26 cellular contexts compared by ENCODE assay signal in genomic region chr2:238408615-238409340, GRCh38.
"Had no signal": no experiment of that assay in that cellular context is flagged by ENCODE, and none has a peak within 500 bp of the region (broad histone marks: within the 10 kb centered on the region; RNA-seq: fewer than 3 reads in every experiment).

No MANE protein-coding gene starts in this region.

- H3K27ac ChIP-seq: breast epithelium, gastroesophageal sphincter, lower lobe of right lung, neural progenitor cell, sigmoid colon, upper lobe of left lung, vagina had no signal

- H3K9me3 Mint-ChIP-seq: activated CD4-positive, alpha-beta memory T cell treated with anti-CD3 and anti-CD28 coated beads, Interleukin-2, amount 10 ng/mL, durations not matched to agents 7 days and 5 days; activated CD4-positive, alpha-beta T cell treated with anti-CD3 and anti-CD28 coated beads, Interleukin-2, amount 10 ng/mL, durations not matched to agents 7 days and 5 days; activated naive CD4-positive, alpha-beta T cell treated with anti-CD3 and anti-CD28 coated beads, Interleukin-2, amount 10 ng/mL, durations not matched to agents 7 days and 5 days; activated T-cell treated with anti-CD3 and anti-CD28 coated beads, Interleukin-2, amount 50 U/mL, for 24 hours; central memory CD8-positive, alpha-beta T cell; natural killer cell; neural progenitor cell; stimulated activated effector memory CD8-positive, alpha-beta T cell treated with anti-CD3 and anti-CD28 coated beads, Interleukin-12 subunit alpha, Interleukin-12 subunit beta, amount 100 ng/mL, for 72 hours; stimulated activated naive CD8-positive, alpha-beta T cell treated with anti-CD3 and anti-CD28 coated beads, Interleukin-15, Interleukin-2, amounts not matched to agents 100 ng/mL and 50 ng/mL, for 24 hours had no signal

- H3K4me1 ChIP-seq: breast epithelium, gastroesophageal sphincter, lower lobe of right lung, sigmoid colon, vagina had no signal

- H3K36me3 Mint-ChIP-seq: activated naive CD4-positive, alpha-beta T cell treated with anti-CD3 and anti-CD28 coated beads, Interleukin-2, amount 10 ng/mL, durations not matched to agents 7 days and 5 days; natural killer cell; stimulated activated effector memory CD8-positive, alpha-beta T cell treated with anti-CD3 and anti-CD28 coated beads, Interleukin-12 subunit alpha, Interleukin-12 subunit beta, amount 100 ng/mL, for 72 hours had no signal

- H3K4me3 ChIP-seq: breast epithelium, gastroesophageal sphincter, lower lobe of right lung, neural progenitor cell, sigmoid colon, upper lobe of left lung, vagina had no signal

- H3K27me3 Mint-ChIP-seq: activated CD4-positive, alpha-beta memory T cell treated with anti-CD3 and anti-CD28 coated beads, Interleukin-2, amount 10 ng/mL, durations not matched to agents 7 days and 5 days; activated CD4-positive, alpha-beta T cell treated with anti-CD3 and anti-CD28 coated beads, Interleukin-2, amount 10 ng/mL, durations not matched to agents 7 days and 5 days; activated naive CD4-positive, alpha-beta T cell treated with anti-CD3 and anti-CD28 coated beads, Interleukin-2, amount 10 ng/mL, durations not matched to agents 7 days and 5 days; activated T-cell treated with anti-CD3 and anti-CD28 coated beads, Interleukin-2, amount 50 U/mL, for 24 hours; central memory CD8-positive, alpha-beta T cell; stimulated activated naive CD8-positive, alpha-beta T cell treated with anti-CD3 and anti-CD28 coated beads, Interleukin-15, Interleukin-2, amounts not matched to agents 100 ng/mL and 50 ng/mL, for 24 hours had no signal

- ATAC-seq: gastroesophageal sphincter; lower lobe of right lung; natural killer cell; stimulated activated effector memory CD8-positive, alpha-beta T cell treated with anti-CD3 and anti-CD28 coated beads, Interleukin-12 subunit alpha, Interleukin-12 subunit beta, amount 100 ng/mL, for 72 hours had no signal

- H3K27me3 ChIP-seq: breast epithelium, gastroesophageal sphincter, neural progenitor cell, sigmoid colon, upper lobe of left lung, vagina had no signal

- H3K27ac Mint-ChIP-seq: activated CD4-positive, alpha-beta memory T cell treated with anti-CD3 and anti-CD28 coated beads, Interleukin-2, amount 10 ng/mL, durations not matched to agents 7 days and 5 days; activated CD4-positive, alpha-beta T cell treated with anti-CD3 and anti-CD28 coated beads, Interleukin-2, amount 10 ng/mL, durations not matched to agents 7 days and 5 days; activated naive CD4-positive, alpha-beta T cell treated with anti-CD3 and anti-CD28 coated beads, Interleukin-2, amount 10 ng/mL, durations not matched to agents 7 days and 5 days; activated T-cell treated with anti-CD3 and anti-CD28 coated beads, Interleukin-2, amount 50 U/mL, for 24 hours; natural killer cell; neural progenitor cell; stimulated activated effector memory CD8-positive, alpha-beta T cell treated with anti-CD3 and anti-CD28 coated beads, Interleukin-12 subunit alpha, Interleukin-12 subunit beta, amount 100 ng/mL, for 72 hours; stimulated activated naive CD8-positive, alpha-beta T cell treated with anti-CD3 and anti-CD28 coated beads, Interleukin-15, Interleukin-2, amounts not matched to agents 100 ng/mL and 50 ng/mL, for 24 hours had no signal

- H3K36me3 ChIP-seq: breast epithelium, lower lobe of right lung, neural progenitor cell, sigmoid colon, upper lobe of left lung, vagina had no signal

- H2AFZ ChIP-seq: neural progenitor cell had no signal

- H3K4me3 Mint-ChIP-seq: activated CD4-positive, alpha-beta memory T cell treated with anti-CD3 and anti-CD28 coated beads, Interleukin-2, amount 10 ng/mL, durations not matched to agents 7 days and 5 days; activated CD4-positive, alpha-beta T cell treated with anti-CD3 and anti-CD28 coated beads, Interleukin-2, amount 10 ng/mL, durations not matched to agents 7 days and 5 days; activated naive CD4-positive, alpha-beta T cell treated with anti-CD3 and anti-CD28 coated beads, Interleukin-2, amount 10 ng/mL, durations not matched to agents 7 days and 5 days; activated T-cell treated with anti-CD3 and anti-CD28 coated beads, Interleukin-2, amount 50 U/mL, for 24 hours; central memory CD8-positive, alpha-beta T cell; natural killer cell; neural progenitor cell; stimulated activated effector memory CD8-positive, alpha-beta T cell treated with anti-CD3 and anti-CD28 coated beads, Interleukin-12 subunit alpha, Interleukin-12 subunit beta, amount 100 ng/mL, for 72 hours; stimulated activated naive CD8-positive, alpha-beta T cell treated with anti-CD3 and anti-CD28 coated beads, Interleukin-15, Interleukin-2, amounts not matched to agents 100 ng/mL and 50 ng/mL, for 24 hours had no signal

- H3K9me3 ChIP-seq: breast epithelium, gastroesophageal sphincter, lower lobe of right lung, sigmoid colon, upper lobe of left lung, vagina had no signal

- DNase-seq: activated CD4-positive, alpha-beta memory T cell treated with anti-CD3 and anti-CD28 coated beads, Interleukin-2, amount 10 ng/mL, durations not matched to agents 7 days and 5 days; activated CD4-positive, alpha-beta T cell treated with anti-CD3 and anti-CD28 coated beads for 1 hour; activated CD4-positive, alpha-beta T cell treated with anti-CD3 and anti-CD28 coated beads, Interleukin-2, amount 10 ng/mL, durations not matched to agents 7 days and 5 days; activated CD8-positive, alpha-beta memory T cell treated with anti-CD3 and anti-CD28 coated beads, Interleukin-2, amount 50 U/mL, for 48 hours; activated gamma-delta T cell; activated naive CD4-positive, alpha-beta T cell treated with anti-CD3 and anti-CD28 coated beads, Interleukin-2, amount 10 ng/mL, durations not matched to agents 7 days and 5 days; activated T-cell treated with anti-CD3 and anti-CD28 coated beads, Interleukin-2, amount 50 U/mL, for 24 hours; amniotic stem cell; effector memory CD4-positive, alpha-beta T cell; erythroblast; hippocampal formation; lower lobe of right lung; mesendoderm; natural killer cell; sigmoid colon; small intestine; stimulated activated CD4-positive, alpha-beta T cell treated with anti-CD3 and anti-CD28 coated beads, Interleukin-4, amount 100 ng/mL, for 24 hours; T-helper 2 cell had no signal

- H3K9ac ChIP-seq: neural progenitor cell had no signal
